ENCODE assay signal across 8 cellular contexts in genomic region chr11:104968856-104969776, GRCh38. TPM values are rescaled to one million over a fixed set of nuclear protein-coding genes. Genes with fewer than 3 reads are reported as not detected.
DNase-seq lines count a peak whose midpoint lies in the region; ATAC-seq and TF ChIP-seq lines count a peak whose summit lies in the region.

No MANE protein-coding gene starts in this region.

- H3K4me3 ChIP-seq in BE2C (ENCODE audit: low read depth, low read length), result peak overlapping the region; percentile 49
- H3K4me3 ChIP-seq in esophagus muscularis mucosa, result peak overlapping the region; percentile 50 to 64 (median 56)
- H3K4me3 ChIP-seq in neutrophil (ENCODE audit: low read depth in 1 of 2, low read length in 1 of 2), result peak overlapping the region; percentile 67 to 79

- no peak for TF ChIP-seq EP300 in esophagus muscularis mucosa (IDR thresholded peaks at IDR 0.05)

- TF ChIP-seq CTCF in BE2C (IDR thresholded peaks at IDR 0.05; ENCODE audit: low read depth, low read length) (no peak), esophagus muscularis mucosa (IDR thresholded peaks at IDR 0.05) (no peak), neutrophil (IDR thresholded peaks at IDR 0.05) (no peak)

- peak; percentile 25 for DNase-seq in BE2C
- DNase-seq in GOT3 (lab: John Stamatoyannopoulos, UW), result peak; percentile 0
- DNase-seq in SK-N-DZ (ENCODE audit: low spot score), result peak; percentile 8
- DNase-seq in esophagus muscularis mucosa (ENCODE audit: extremely low spot score), result no peak
- no peak for DNase-seq in effector CD8-positive, alpha-beta T cell (lab: John Stamatoyannopoulos, UW)

- WGBS in esophagus muscularis mucosa, result 50% methylated on average over 7 of the region's 16 CpGs

- H3K36me3 ChIP-seq in BE2C (no peaks in the 10 kb centered on the region), esophagus muscularis mucosa (no peaks in the 10 kb centered on the region), neutrophil (peaks cover 4% of the 10 kb centered on the region)

- no peak for TF ChIP-seq POLR2A in esophagus muscularis mucosa (IDR thresholded peaks at IDR 0.05; ENCODE audit: low read depth)

- H3K9me3 ChIP-seq in BE2C (no peaks in the 10 kb centered on the region; the same call in 1 of the 2 replicates), esophagus muscularis mucosa (peaks cover 0 to 11% (median under 1%) of the 10 kb centered on the region in 4 donors), neutrophil (no peaks in the 10 kb centered on the region)

- peak overlapping the region; percentile 64 to 84 (median 74) for H3K27ac ChIP-seq in esophagus muscularis mucosa (replicated peaks in 1 of 4)
- peak overlapping the region; percentile 93 for H3K27ac ChIP-seq in neutrophil

- no peaks in the 10 kb centered on the region for H3K4me1 ChIP-seq in BE2C
- H3K4me1 ChIP-seq in esophagus muscularis mucosa, result peaks cover 0 to 25% (median 19%) of the 10 kb centered on the region in 4 donors
- peaks cover 41 to 45% of the 10 kb centered on the region in 2 experiments for H3K4me1 ChIP-seq in neutrophil (ENCODE audit: control insufficient read depth in 1 of 2, insufficient read depth in 1 of 2, low read depth in 1 of 2, low read length in 1 of 2)

- H3K27me3 ChIP-seq in BE2C, result no peaks in the 10 kb centered on the region
- H3K27me3 ChIP-seq in esophagus muscularis mucosa, result no peaks in the 10 kb centered on the region
- H3K27me3 ChIP-seq in neutrophil, result no peaks in the 10 kb centered on the region

- ATAC-seq in GM21786 (IDR thresholded peaks at IDR 0.05; ENCODE audit: unreplicated experiment) (no peak), GM21390 (IDR thresholded peaks at IDR 0.05; ENCODE audit: unreplicated experiment) (no peak)

- intact Hi-C loops in esophagus muscularis mucosa (cut with DNase I), result no loop called here

RNA-seq across cellular contexts. Expression of gene CASP4, which starts 0.7 kb away (rescaled TPM):
- polyA plus RNA-seq in BE2C (2012; ENCODE audit: insufficient read depth, insufficient read length, low read depth), result 4.9 TPM
- not detected in 2 replicates for polyA plus RNA-seq in SK-N-DZ (2014; cell fraction: cytosol; rRNA removed)
- 0.22 TPM in 1 of 2 replicates, not detected in the other for polyA plus RNA-seq in SK-N-DZ (2014; cell fraction: nucleus; rRNA removed)
- 100 to 1,000 TPM in 1 of 4 donors, 10 to 100 TPM in 3; 21.3 to 107 (median 23.2) TPM for total RNA-seq in esophagus muscularis mucosa

RNA-seq across cellular contexts. Expression of gene CASP5, which starts 53.9 kb away (rescaled TPM):
- polyA plus RNA-seq in BE2C (2012; ENCODE audit: insufficient read depth, insufficient read length, low read depth), result not detected
- not detected in 2 replicates for polyA plus RNA-seq in SK-N-DZ (2014; cell fraction: cytosol; rRNA removed)
- polyA plus RNA-seq in SK-N-DZ (2014; cell fraction: nucleus; rRNA removed), result not detected in 2 replicates
- total RNA-seq in esophagus muscularis mucosa, result under 1 TPM in 2 of 4 donors, not detected in 2; 0.50 to 0.57 TPM

Comparison
In these comparisons a context has a peak if more than half of its experiments do, and no peak if none do; other contexts are left out.
1. DNase-seq: peak in BE2C (single experiment), GOT3 (single experiment) and SK-N-DZ (single experiment); none in esophagus muscularis mucosa (single experiment) and effector CD8-positive, alpha-beta T cell (single experiment).
2. Peak in every context shown above with its lines, with median percentiles within 50 percentile points of each other: H3K4me3 ChIP-seq.